In genomic region chr9:90802534-90802933, GRCh38 we compare ENCODE assay signal across 10 cellular contexts. TPM values are rescaled to one million over a fixed set of nuclear protein-coding genes. Genes with fewer than 3 reads are reported as not detected.
DNase-seq lines count a peak whose midpoint lies in the region; ATAC-seq and TF ChIP-seq lines count a peak whose summit lies in the region.
"Had no signal": no experiment of that assay in that cellular context is flagged by ENCODE, and none has a peak within 500 bp of the region (broad histone marks: within the 10 kb centered on the region; RNA-seq: fewer than 3 reads in every experiment).

No MANE protein-coding gene starts in this region.

- H3K36me3 ChIP-seq in iPS-18a (ENCODE audit: control insufficient read depth, low read depth, low read length) (no peaks in the 10 kb centered on the region), suprapubic skin (no peaks in the 10 kb centered on the region)
- H3K36me3 ChIP-seq: vagina had no signal

- H3K27me3 ChIP-seq in iPS-18a (ENCODE audit: control insufficient read depth, insufficient read depth, low read length) (peaks cover 55% of the 10 kb centered on the region), suprapubic skin (peaks cover 19% of the 10 kb centered on the region)
- H3K27me3 ChIP-seq: vagina had no signal

- TF ChIP-seq POLR2A in suprapubic skin (IDR thresholded peaks at IDR 0.05) = no peak

- H3K4me3 Mint-ChIP-seq in T-cell = peak overlapping the region in 2 of 3 donors; percentile 66 to 74

- no peak for TF ChIP-seq CTCF in suprapubic skin (IDR thresholded peaks at IDR 0.05)

- peaks cover 61 to 64% of the 10 kb centered on the region in 2 donors for H3K27me3 Mint-ChIP-seq in T-cell

- H3K27ac Mint-ChIP-seq in T-cell = no peak overlapping the region
- H3K27ac Mint-ChIP-seq: activated naive CD8-positive, alpha-beta T cell treated with anti-CD3 and anti-CD28 coated beads, Interleukin-2, amount 10 ng/mL, durations not matched to agents 7 days and 5 days had no signal

- POLR2A ChIA-PET in T-cell (lab: Charles Lee) = no interaction called here

- H3K36me3 Mint-ChIP-seq in T-cell = no peaks in the 10 kb centered on the region
- H3K36me3 Mint-ChIP-seq: activated naive CD8-positive, alpha-beta T cell treated with anti-CD3 and anti-CD28 coated beads, Interleukin-2, amount 10 ng/mL, durations not matched to agents 7 days and 5 days had no signal

- no peaks in the 10 kb centered on the region for H3K9me3 Mint-ChIP-seq in T-cell
- H3K9me3 Mint-ChIP-seq: activated naive CD8-positive, alpha-beta T cell treated with anti-CD3 and anti-CD28 coated beads, Interleukin-2, amount 10 ng/mL, durations not matched to agents 7 days and 5 days had no signal

- H3K4me1 Mint-ChIP-seq in T-cell = peaks cover 4 to 9% (median 7%) of the 10 kb centered on the region in 3 donors

- H3K9me3 ChIP-seq in iPS-18a (ENCODE audit: control insufficient read depth, low read depth, low read length) = no peaks in the 10 kb centered on the region
- H3K9me3 ChIP-seq in suprapubic skin = no peaks in the 10 kb centered on the region
- H3K9me3 ChIP-seq: vagina had no signal

- no peak for TF ChIP-seq EP300 in suprapubic skin (IDR thresholded peaks at IDR 0.05)

- H3K27ac ChIP-seq in iPS-18a (ENCODE audit: low read length) (no peak overlapping the region), suprapubic skin (peak overlapping the region; percentile 82)
- H3K27ac ChIP-seq: vagina had no signal

- H3K4me1 ChIP-seq in iPS-18a (ENCODE audit: control insufficient read depth, low read depth, low read length) = peaks cover 13% of the 10 kb centered on the region
- peaks cover 23% of the 10 kb centered on the region for H3K4me1 ChIP-seq in suprapubic skin

- WGBS in suprapubic skin = 55% methylated on average over 3 of the region's 3 CpGs

- no peak overlapping the region for H3K9ac ChIP-seq in iPS-18a (ENCODE audit: low read length)

- ATAC-seq in T-cell (replicated peaks in 1 of 4) (no peak), GM18511 (IDR thresholded peaks at IDR 0.05; ENCODE audit: unreplicated experiment) (no peak)

- CTCF ChIA-PET in T-cell (lab: Charles Lee) = no interaction called here

- H3K4me3 ChIP-seq in iPS-18a (ENCODE audit: low read length) = peak overlapping the region; percentile 71
- peak overlapping the region; percentile 62 for H3K4me3 ChIP-seq in suprapubic skin

- peak; percentile 8 for DNase-seq in NCI-H2196 (lab: John Stamatoyannopoulos, UW; ENCODE audit: unreplicated experiment)
- no peak for DNase-seq in NCI-H2196 treated with DMSO at 0.1 percent for 48 hours (lab: John Stamatoyannopoulos, UW; ENCODE audit: unreplicated experiment)
- DNase-seq in T-cell = no peak
- no peak for DNase-seq in suprapubic skin (ENCODE audit: low spot score in 2 of 2)
- DNase-seq in NCI-H446 (lab: John Stamatoyannopoulos, UW) = no peak
- DNase-seq in HuH-7 (ENCODE audit: low spot score) = no peak
- DNase-seq: activated naive CD8-positive, alpha-beta T cell treated with anti-CD3 and anti-CD28 coated beads, Interleukin-2, amount 10 ng/mL, durations not matched to agents 7 days and 5 days had no signal

RNA-seq across cellular contexts. Expression of gene SYK, which starts 0.9 kb away (rescaled TPM):
- total RNA-seq in T-cell (10 to 100 TPM in 1 of 5 donors, 1 to 10 TPM in 4; 1.0 to 10.7 (median 3.9) TPM), suprapubic skin (10 to 100 TPM; 22.0 to 31.6 (median 25.0) TPM)
